In genomic region chr3:11641683-11642407, GRCh38 we compare ENCODE assay signal across 8 cellular contexts. TPM values are rescaled to one million over a fixed set of nuclear protein-coding genes. Genes with fewer than 3 reads are reported as not detected.
DNase-seq lines count a peak whose midpoint lies in the region; ATAC-seq and TF ChIP-seq lines count a peak whose summit lies in the region.

No MANE protein-coding gene starts in this region.

- H3K9ac ChIP-seq in mucosa of rectum (ENCODE audit: low read depth in 1 of 2, low read length in 2 of 2), result peak overlapping the region; percentile 83 to 95

- TF ChIP-seq CTCF in GM06990 (IDR thresholded peaks at IDR 0.05; ENCODE audit: insufficient read depth, low read length, poor library complexity, severe bottlenecking) (no peak), Panc1 (IDR thresholded peaks at IDR 0.05) (no peak), dorsolateral prefrontal cortex (IDR thresholded peaks at IDR 0.05 in 54 of 56, conservative IDR thresholded peaks at IDR 0.05 in 2 of 56; ENCODE audit: low read depth in 1 of 56, partially characterized antibody in 56 of 56) (peak in 1 of 56 donors; percentile 8)

- no peak for ATAC-seq in Panc1
- ATAC-seq in GM18868 (IDR thresholded peaks at IDR 0.05; ENCODE audit: unreplicated experiment), result no peak
- no peak for ATAC-seq in HG03139 (IDR thresholded peaks at IDR 0.05; ENCODE audit: unreplicated experiment)
- no peak for ATAC-seq in HG03025 (IDR thresholded peaks at IDR 0.05; ENCODE audit: low FRiP score, unreplicated experiment)

- POLR2A ChIA-PET in Panc1 (lab: Charles Lee), result interaction anchor here (0.7 kb wide), 1 partner anchor 647 kb away, joined by 4 read pairs; the partner anchor contains the start of gene PPARG

- no peaks in the 10 kb centered on the region for H3K27me3 ChIP-seq in GM06990 (replicated peaks; ENCODE audit: control insufficient read depth, insufficient read depth, low read length)
- no peaks in the 10 kb centered on the region for H3K27me3 ChIP-seq in Panc1 (ENCODE audit: control insufficient read depth, insufficient read depth, low read length)
- no peaks in the 10 kb centered on the region for H3K27me3 ChIP-seq in dorsolateral prefrontal cortex
- H3K27me3 ChIP-seq in mucosa of rectum (ENCODE audit: control insufficient read depth in 2 of 2, insufficient read depth in 2 of 2, low read length in 2 of 2), result no peaks in the 10 kb centered on the region

- H3K36me3 ChIP-seq in GM06990 (ENCODE audit: control insufficient read depth, insufficient read depth, low read length) (peaks cover 1% of the 10 kb centered on the region; the same call in 1 of the 2 replicates), Panc1 (ENCODE audit: control insufficient read depth, insufficient read depth, low read length) (no peaks in the 10 kb centered on the region; the same call in none of the 2 replicates), mucosa of rectum (ENCODE audit: control insufficient read depth in 2 of 2, insufficient read depth in 2 of 2, low read length in 2 of 2) (no peaks in the 10 kb centered on the region)

- in situ Hi-C loops in Panc1 (cut with HindIII; ENCODE audit: low pct_unique_long_range_greater_than_20kb, low sequenced_read_pairs), result no loop called here

- CTCF ChIA-PET in Panc1 (lab: Charles Lee), result interaction anchor here (0.7 kb wide), 1 partner anchor 41 kb away, joined by 7 read pairs; no protein-coding TSS in a partner anchor

- DNase-seq in A172 (ENCODE audit: low spot score), result peak; percentile 39
- peak; percentile 23 for DNase-seq in GM06990 (ENCODE audit: extremely low read depth, insufficient read length)
- DNase-seq in Panc1 (ENCODE audit: low read depth, low spot score), result no peak
- no peak for DNase-seq in dorsolateral prefrontal cortex

- H3K4me1 ChIP-seq in Panc1 (ENCODE audit: control insufficient read depth, insufficient read depth, low read length) (peaks cover 18% of the 10 kb centered on the region), mucosa of rectum (ENCODE audit: control insufficient read depth in 2 of 2, insufficient read depth in 2 of 2, low read length in 2 of 2) (peaks cover 13 to 21% of the 10 kb centered on the region in 2 donors)

- H3K9me3 ChIP-seq in Panc1 (ENCODE audit: control insufficient read depth, insufficient read depth, low read depth, low read length), result no peaks in the 10 kb centered on the region
- H3K9me3 ChIP-seq in mucosa of rectum (ENCODE audit: control insufficient read depth in 2 of 2, low read length in 2 of 2), result no peaks in the 10 kb centered on the region

- H3K4me3 ChIP-seq in GM06990 (replicated peaks; ENCODE audit: low read depth, low read length) (peak overlapping the region; percentile 88), Panc1 (ENCODE audit: low read depth in 2 of 2, low read length in 2 of 2) (peak overlapping the region; percentile 84 to 86), dorsolateral prefrontal cortex (peak overlapping the region; percentile 48 to 89 (median 74)), mucosa of rectum (ENCODE audit: low read length in 2 of 2) (peak overlapping the region; percentile 92 to 94)

- intact Hi-C loops in Panc1 (cut with micrococcal nuclease; ENCODE audit: unreplicated experiment) (loop anchor here (2.0 to 5.0 kb wide), 2 partner anchors 41 to 85 kb away; no protein-coding TSS in a partner anchor), dorsolateral prefrontal cortex (cut with DNase I) (loop anchor here (2.0 to 10.0 kb wide), 7 partner anchors 49 to 260 kb away; no protein-coding TSS in a partner anchor)

- BruUV-seq in Panc1 (replicated peaks; lab: Mats Ljungman, UMichigan), result TSS peak; percentile 55

- H3K27ac ChIP-seq in Panc1 (ENCODE audit: low read length), result peak overlapping the region; percentile 99
- H3K27ac ChIP-seq in dorsolateral prefrontal cortex, result peak overlapping the region; percentile 51 to 98 (median 95)
- H3K27ac ChIP-seq in mucosa of rectum (ENCODE audit: low read depth in 2 of 2, low read length in 2 of 2), result peak overlapping the region; percentile 81 to 90

RNA-seq across cellular contexts. Expression of gene VGLL4, which starts 1.9 kb away (rescaled TPM):
- total RNA-seq in A172 (2014; rRNA removed; shearing (Covaris generic)), result 51.3 and 63.4 TPM in 2 replicates
- total RNA-seq in Panc1 (2021; ENCODE audit: unreplicated experiment), result 66.0 TPM
- polyA plus RNA-seq in Panc1 (2012; ENCODE audit: insufficient read length), result 61.2 TPM
- 10 to 100 TPM; 41.2 to 97.0 (median 59.1) TPM for total RNA-seq in dorsolateral prefrontal cortex

Comparison
In these comparisons a context has a peak if more than half of its experiments do, and no peak if none do; other contexts are left out.
1. DNase-seq: peak in A172 (single experiment) and GM06990 (single experiment); none in Panc1 (single experiment) and dorsolateral prefrontal cortex (0 of 10).
2. Peak in every context shown above with its lines, with median percentiles within 50 percentile points of each other: H3K4me3 ChIP-seq and H3K27ac ChIP-seq.